Comparison of ENCODE assay signal across 10 cellular contexts in genomic region chr6:711925-712324, GRCh38. TPM values are rescaled to one million over a fixed set of nuclear protein-coding genes. Genes with fewer than 3 reads are reported as not detected.
DNase-seq lines count a peak whose midpoint lies in the region; ATAC-seq and TF ChIP-seq lines count a peak whose summit lies in the region.
"Had no signal": no experiment of that assay in that cellular context is flagged by ENCODE, and none has a peak within 500 bp of the region (broad histone marks: within the 10 kb centered on the region; RNA-seq: fewer than 3 reads in every experiment).

No MANE protein-coding gene starts in this region.

- H3K27me3 ChIP-seq in DOHH2 (ENCODE audit: control insufficient read depth, low read length), result peaks cover 8% of the 10 kb centered on the region; the same call in 1 of the 2 replicates
- no peaks in the 10 kb centered on the region for H3K27me3 ChIP-seq in Peyer's patch
- H3K27me3 ChIP-seq in dorsolateral prefrontal cortex, result no peaks in the 10 kb centered on the region
- H3K27me3 ChIP-seq: brain microvascular endothelial cell had no signal

- intact Hi-C loops in dorsolateral prefrontal cortex (cut with DNase I), result loop anchor here in 1 of 2 donors (10.0 kb wide), 1 partner anchor 673 kb away; the partner anchor contains the start of gene FOXF2

- H3K27me3 Mint-ChIP-seq in osteocyte (ENCODE audit: unreplicated experiment), result no peaks in the 10 kb centered on the region

- ATAC-seq in HG03139 (IDR thresholded peaks at IDR 0.05; ENCODE audit: unreplicated experiment), result no peak

- H3K27ac Mint-ChIP-seq in osteocyte (ENCODE audit: unreplicated experiment), result peak overlapping the region; percentile 99

- H3F3A ChIP-seq in DOHH2 (ENCODE audit: control insufficient read depth, insufficient read depth), result no peaks in the 10 kb centered on the region

- DNase-seq in Peyer's patch (no peak), dorsolateral prefrontal cortex (no peak), osteocyte (ENCODE audit: extremely low spot score, unreplicated experiment) (no peak), SIG-M5 treated with dmso at 0.1 percent for 504 hours (lab: John Stamatoyannopoulos, UW; ENCODE audit: unreplicated experiment) (no peak), putamen (ENCODE audit: low spot score) (no peak), NCI-H526 treated with DMSO at 0.1 percent for 48 hours (lab: John Stamatoyannopoulos, UW) (no peak)
- DNase-seq: NCI-H82 had no signal

- H3K27ac ChIP-seq in DOHH2 (ENCODE audit: low read depth, low read length), result no peak overlapping the region
- H3K27ac ChIP-seq in Peyer's patch, result peak overlapping the region; percentile 76 to 97 (median 87)
- peak overlapping the region in 45 of 59 donors; percentile 15 to 97 (median 90) for H3K27ac ChIP-seq in dorsolateral prefrontal cortex

- H4K20me1 ChIP-seq in DOHH2 (ENCODE audit: control insufficient read depth, insufficient read depth, low read depth, low read length), result no peaks in the 10 kb centered on the region

- no peaks in the 10 kb centered on the region for H3K36me3 Mint-ChIP-seq in osteocyte (ENCODE audit: unreplicated experiment)

- H3K9me3 Mint-ChIP-seq in osteocyte (ENCODE audit: unreplicated experiment), result no peaks in the 10 kb centered on the region

- H3K9me2 ChIP-seq in DOHH2 (replicated peaks; ENCODE audit: control insufficient read depth, low read length), result no peaks in the 10 kb centered on the region

- H3K4me3 Mint-ChIP-seq in osteocyte (ENCODE audit: unreplicated experiment), result peak overlapping the region; percentile 89

- H3K36me3 ChIP-seq in DOHH2 (ENCODE audit: control insufficient read depth, low read length), result no peaks in the 10 kb centered on the region
- no peaks in the 10 kb centered on the region for H3K36me3 ChIP-seq in Peyer's patch
- H3K36me3 ChIP-seq: brain microvascular endothelial cell had no signal

- H3K4me3 ChIP-seq in DOHH2 (ENCODE audit: low read length) (no peak overlapping the region; the same call in 1 of the 2 replicates), Peyer's patch (peak overlapping the region in 1 of 4 donors; percentile 65), dorsolateral prefrontal cortex (peak overlapping the region in 30 of 59 donors; percentile 62 to 85 (median 77))

- H3K4me1 ChIP-seq in DOHH2 (ENCODE audit: control insufficient read depth, low read length) (peaks cover 27% of the 10 kb centered on the region), Peyer's patch (no peaks in the 10 kb centered on the region)

- TF ChIP-seq CTCF in DOHH2 (IDR thresholded peaks at IDR 0.05; ENCODE audit: low read depth, low read length, poor library complexity, severe bottlenecking) (no peak), Peyer's patch (IDR thresholded peaks at IDR 0.05) (no peak), dorsolateral prefrontal cortex (IDR thresholded peaks at IDR 0.05 in 54 of 56, conservative IDR thresholded peaks at IDR 0.05 in 2 of 56; ENCODE audit: low read depth in 1 of 56, partially characterized antibody in 56 of 56) (no peak), osteocyte (IDR thresholded peaks at IDR 0.05) (no peak)

- H3K4me2 ChIP-seq in DOHH2 (ENCODE audit: low read length), result peak overlapping the region; percentile 80

- no peaks in the 10 kb centered on the region for H3K9me3 ChIP-seq in DOHH2 (ENCODE audit: control insufficient read depth, insufficient read depth, low read length)
- H3K9me3 ChIP-seq in Peyer's patch, result no peaks in the 10 kb centered on the region

- no peak for TF ChIP-seq POLR2A in Peyer's patch (IDR thresholded peaks at IDR 0.05)

- peaks cover 46% of the 10 kb centered on the region for H3K4me1 Mint-ChIP-seq in osteocyte (ENCODE audit: unreplicated experiment)

- H3K79me2 ChIP-seq in DOHH2 (ENCODE audit: control insufficient read depth, low read length), result no peaks in the 10 kb centered on the region

RNA-seq across cellular contexts. Expression of gene EXOC2, which starts 19.0 kb away (rescaled TPM):
- total RNA-seq in Peyer's patch, result 10 to 100 TPM; 10.3 to 23.9 (median 19.1) TPM
- total RNA-seq in dorsolateral prefrontal cortex, result 10 to 100 TPM; 20.3 to 35.6 (median 28.9) TPM
- total RNA-seq in osteocyte, result 29.9 and 30.1 TPM in 2 replicates

RNA-seq across cellular contexts. Expression of gene HUS1B, which starts 55.0 kb away (rescaled TPM):
- total RNA-seq in Peyer's patch (10 to 100 TPM in 1 of 4 donors, 1 to 10 TPM in 3; 3.1 to 10.7 (median 4.8) TPM), dorsolateral prefrontal cortex (1 to 10 TPM in 111 of 120 experiments, under 1 TPM in 8, not detected in 1; 0.49 to 4.6 (median 1.8) TPM), osteocyte (1.3 and 1.8 TPM in 2 replicates)
